16 cellular contexts compared by ENCODE assay signal in the genomic region with DNA sequence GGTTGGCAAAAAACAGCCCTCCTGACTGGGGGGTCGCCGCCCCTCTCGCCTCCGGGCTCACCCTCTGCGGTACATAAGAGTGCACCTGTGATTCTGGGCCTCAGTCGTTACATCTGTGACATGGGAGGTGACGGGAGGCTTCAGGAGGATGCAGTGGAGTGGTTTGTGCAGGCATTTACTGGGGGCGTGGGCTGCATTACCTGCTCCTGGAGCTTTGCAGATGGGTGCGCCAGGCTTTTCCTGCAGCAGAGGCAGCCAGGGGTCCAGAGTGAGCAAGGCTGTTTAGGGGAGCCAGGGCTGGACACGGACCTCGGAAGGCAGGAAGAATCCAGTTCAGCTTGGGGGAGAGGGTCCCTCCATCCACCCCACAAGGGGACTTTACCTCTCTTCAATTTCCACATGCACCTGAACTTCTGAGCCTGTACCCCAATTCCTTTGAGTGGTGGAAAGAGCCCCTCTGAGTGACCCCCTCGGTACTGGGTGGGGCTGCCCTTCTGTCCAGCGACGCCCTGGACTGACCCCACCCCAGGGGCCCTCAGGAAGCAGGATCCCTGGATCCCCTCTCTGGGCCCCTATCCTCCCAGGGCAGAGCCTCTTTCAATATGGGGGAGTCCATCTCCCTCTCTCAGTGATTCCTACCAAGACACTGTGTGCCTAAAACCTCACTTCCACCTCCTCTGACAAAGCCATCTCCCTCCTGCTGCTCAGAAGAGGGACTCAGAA.
DNase-seq lines count a peak whose midpoint lies in the region; ATAC-seq, FAIRE-seq and TF ChIP-seq lines count a peak whose summit lies in the region.
"Had no signal": no experiment of that assay in that cellular context is flagged by ENCODE, and none has a peak within 500 bp of the region (broad histone marks: within the 10 kb centered on the region; RNA-seq: fewer than 3 reads in every experiment).

No MANE protein-coding gene starts in this region.

- intact Hi-C loops in activated naive CD4-positive, alpha-beta T cell treated with anti-CD3 and anti-CD28 coated beads for 36 hours (cut with micrococcal nuclease): no loop called here

- no peak overlapping the region for H2AK5ac ChIP-seq in neuronal stem cell (ENCODE audit: low read depth, low read length)

- H3K4me1 ChIP-seq in neuronal stem cell (ENCODE audit: control insufficient read depth in 2 of 2, insufficient read depth in 1 of 2, low read depth in 1 of 2, low read length in 2 of 2): peaks cover 0 to 8% of the 10 kb centered on the region in 2 donors
- H3K4me1 ChIP-seq: A549 had no signal

- H4K91ac ChIP-seq in neuronal stem cell (ENCODE audit: low read depth, low read length, poor library complexity): no peak overlapping the region

- H3K27me3 Mint-ChIP-seq in activated naive CD4-positive, alpha-beta T cell treated with anti-CD3 and anti-CD28 coated beads, Interleukin-2, amount 10 ng/mL, durations not matched to agents 7 days and 5 days: no peaks in the 10 kb centered on the region
- peaks cover 3% of the 10 kb centered on the region for H3K27me3 Mint-ChIP-seq in activated naive CD4-positive, alpha-beta T cell treated with anti-CD3 and anti-CD28 coated beads for 36 hours (ENCODE audit: low read depth)
- H3K27me3 Mint-ChIP-seq in chondrocyte (ENCODE audit: low read depth): peaks cover 1% of the 10 kb centered on the region

- no peak overlapping the region for H2AFZ ChIP-seq in neuronal stem cell (ENCODE audit: low read length)

- FAIRE-seq in HTR-8/SVneo (lab: Jason Lieb, UNC): peak; percentile 20
- FAIRE-seq: A549, GM12891 had no signal

- peaks cover 0 to 4% of the 10 kb centered on the region in 2 donors for H3K9me3 ChIP-seq in neuronal stem cell (replicated peaks in 1 of 2; ENCODE audit: control insufficient read depth in 2 of 2, insufficient read depth in 1 of 2, low read depth in 1 of 2, low read length in 2 of 2)
- H3K9me3 ChIP-seq: A549; BLaER1 treated with 17β-estradiol and CSF1 and Interleukin-3, amounts not matched to agents 10 nM and 100 nM had no signal

- no peak for TF ChIP-seq CTCF in chondrocyte (IDR thresholded peaks at IDR 0.05)

- H2BK120ac ChIP-seq in neuronal stem cell (ENCODE audit: low read depth, low read length): peak overlapping the region; percentile 82

- peaks cover 0 to 2% (median 0%) of the 10 kb centered on the region in 3 experiments for H3K27me3 ChIP-seq in neuronal stem cell (ENCODE audit: control insufficient read depth in 3 of 3, insufficient read depth in 3 of 3, low read depth in 1 of 3, low read length in 3 of 3)
- H3K27me3 ChIP-seq: BLaER1 treated with 17β-estradiol and CSF1 and Interleukin-3, amounts not matched to agents 10 nM and 100 nM had no signal

- H3K4me1 Mint-ChIP-seq in activated naive CD4-positive, alpha-beta T cell treated with anti-CD3 and anti-CD28 coated beads, Interleukin-2, amount 10 ng/mL, durations not matched to agents 7 days and 5 days: no peaks in the 10 kb centered on the region
- no peaks in the 10 kb centered on the region for H3K4me1 Mint-ChIP-seq in activated naive CD4-positive, alpha-beta T cell treated with anti-CD3 and anti-CD28 coated beads for 36 hours (ENCODE audit: low read depth)
- no peaks in the 10 kb centered on the region for H3K4me1 Mint-ChIP-seq in chondrocyte (ENCODE audit: low read depth)

- no peak overlapping the region for H3K9ac ChIP-seq in neuronal stem cell (ENCODE audit: low read depth, low read length, poor library complexity)
- H3K9ac ChIP-seq: BLaER1 treated with 17β-estradiol and CSF1 and Interleukin-3, amounts not matched to agents 10 nM and 100 nM had no signal

- H3K4me2 ChIP-seq in neuronal stem cell (ENCODE audit: insufficient read depth, low read length, poor library complexity, severe bottlenecking): no peak overlapping the region
- H3K4me2 ChIP-seq: A549; BLaER1 treated with 17β-estradiol and CSF1 and Interleukin-3, amounts not matched to agents 10 nM and 100 nM had no signal

- peaks cover 3 to 17% of the 10 kb centered on the region in 2 donors for H3K36me3 ChIP-seq in neuronal stem cell (replicated peaks in 1 of 2; ENCODE audit: control insufficient read depth in 2 of 2, insufficient read depth in 2 of 2, low read length in 2 of 2)
- H3K36me3 ChIP-seq: BLaER1 treated with 17β-estradiol and CSF1 and Interleukin-3, amounts not matched to agents 10 nM and 100 nM had no signal

- H2BK5ac ChIP-seq in neuronal stem cell (ENCODE audit: low read length): no peak overlapping the region

- H3K9me3 Mint-ChIP-seq in activated naive CD4-positive, alpha-beta T cell treated with anti-CD3 and anti-CD28 coated beads, Interleukin-2, amount 10 ng/mL, durations not matched to agents 7 days and 5 days: peaks cover 7% of the 10 kb centered on the region
- H3K9me3 Mint-ChIP-seq in activated naive CD4-positive, alpha-beta T cell treated with anti-CD3 and anti-CD28 coated beads for 36 hours: no peaks in the 10 kb centered on the region
- H3K9me3 Mint-ChIP-seq in chondrocyte (ENCODE audit: low read depth): no peaks in the 10 kb centered on the region

- no peak overlapping the region for H3K23ac ChIP-seq in neuronal stem cell (ENCODE audit: low read depth, low read length, poor library complexity)

- H3K4me3 ChIP-seq in neuronal stem cell (ENCODE audit: low read length in 2 of 2): no peak overlapping the region
- H3K4me3 ChIP-seq: A549; BLaER1 treated with 17β-estradiol and CSF1 and Interleukin-3, amounts not matched to agents 10 nM and 100 nM had no signal

- no peak overlapping the region for H3K27ac Mint-ChIP-seq in activated naive CD4-positive, alpha-beta T cell treated with anti-CD3 and anti-CD28 coated beads, Interleukin-2, amount 10 ng/mL, durations not matched to agents 7 days and 5 days
- H3K27ac Mint-ChIP-seq in activated naive CD4-positive, alpha-beta T cell treated with anti-CD3 and anti-CD28 coated beads for 36 hours: no peak overlapping the region
- H3K27ac Mint-ChIP-seq in chondrocyte (ENCODE audit: unreplicated experiment): no peak overlapping the region

- H3K27ac ChIP-seq in neuronal stem cell (replicated peaks; ENCODE audit: low read length): no peak overlapping the region
- H3K27ac ChIP-seq: A549; BLaER1 treated with 17β-estradiol and CSF1 and Interleukin-3, amounts not matched to agents 10 nM and 100 nM had no signal

- H3K14ac ChIP-seq in neuronal stem cell (ENCODE audit: low read length): no peak overlapping the region

- ATAC-seq in HG03095 (IDR thresholded peaks at IDR 0.05; ENCODE audit: unreplicated experiment): no peak
- ATAC-seq: A549 had no signal

- no peak overlapping the region for H2BK12ac ChIP-seq in neuronal stem cell (ENCODE audit: low read length)

- H3K18ac ChIP-seq in neuronal stem cell (ENCODE audit: low read length): no peak overlapping the region

- peaks cover 4% of the 10 kb centered on the region for H3K79me1 ChIP-seq in neuronal stem cell (ENCODE audit: low read depth, low read length)

- no CpG with 5 or more reads among the region's 14 CpGs for WGBS in neuronal stem cell (ENCODE audit: extremely low coverage in 2 of 2, insufficient read length in 2 of 2, insufficient replicate concordance in 1 of 2), 2 donors

- no peak overlapping the region for H3K4me3 Mint-ChIP-seq in activated naive CD4-positive, alpha-beta T cell treated with anti-CD3 and anti-CD28 coated beads, Interleukin-2, amount 10 ng/mL, durations not matched to agents 7 days and 5 days
- H3K4me3 Mint-ChIP-seq in activated naive CD4-positive, alpha-beta T cell treated with anti-CD3 and anti-CD28 coated beads for 36 hours: no peak overlapping the region
- H3K4me3 Mint-ChIP-seq in chondrocyte (ENCODE audit: unreplicated experiment): no peak overlapping the region

- no peak overlapping the region for H4K8ac ChIP-seq in neuronal stem cell (ENCODE audit: low read depth, low read length)

- no peak overlapping the region for H3K4ac ChIP-seq in neuronal stem cell (ENCODE audit: low read length)

- H2BK15ac ChIP-seq in neuronal stem cell (ENCODE audit: low read length): no peak overlapping the region

- peak; percentile 17 for DNase-seq in activated naive CD4-positive, alpha-beta T cell treated with anti-CD3 and anti-CD28 coated beads, Interleukin-2, amount 10 ng/mL, durations not matched to agents 7 days and 5 days
- DNase-seq in activated naive CD4-positive, alpha-beta T cell treated with anti-CD3 and anti-CD28 coated beads for 36 hours: no peak
- no peak for DNase-seq in HTR-8/SVneo (ENCODE audit: insufficient read length, low spot score)
- DNase-seq in chondrocyte (ENCODE audit: low spot score): peak; percentile 54
- DNase-seq in neuronal stem cell (ENCODE audit: low spot score): no peak
- no peak for DNase-seq in NCI-H526 treated with DMSO at 0.1 percent for 48 hours (lab: John Stamatoyannopoulos, UW)
- DNase-seq in activated gamma-delta T cell treated with Interleukin-2 at 50 U/mL for 16 hours: no peak
- DNase-seq: GF-D8, HCEC 1CT, NCI-H187, NCI-H226, NCI-H69 had no signal

- H3K36me3 Mint-ChIP-seq in activated naive CD4-positive, alpha-beta T cell treated with anti-CD3 and anti-CD28 coated beads, Interleukin-2, amount 10 ng/mL, durations not matched to agents 7 days and 5 days: no peaks in the 10 kb centered on the region
- H3K36me3 Mint-ChIP-seq in activated naive CD4-positive, alpha-beta T cell treated with anti-CD3 and anti-CD28 coated beads for 36 hours (ENCODE audit: low read depth): no peaks in the 10 kb centered on the region
- H3K36me3 Mint-ChIP-seq in chondrocyte (ENCODE audit: low read depth): peaks cover 2% of the 10 kb centered on the region

- CTCF ChIA-PET in activated naive CD4-positive, alpha-beta T cell treated with anti-CD3 and anti-CD28 coated beads, Interleukin-2, amount 10 ng/mL, durations not matched to agents 7 days and 5 days (lab: Charles Lee): no interaction called here
- CTCF ChIA-PET in activated naive CD4-positive, alpha-beta T cell treated with anti-CD3 and anti-CD28 coated beads for 36 hours (lab: Charles Lee): no interaction called here

Comparison
In these comparisons a context has a peak if more than half of its experiments do, and no peak if none do; other contexts are left out.
1. DNase-seq: peak in activated naive CD4-positive, alpha-beta T cell treated with anti-CD3 and anti-CD28 coated beads, Interleukin-2, amount 10 ng/mL, durations not matched to agents 7 days and 5 days (single experiment) and chondrocyte (single experiment); none in activated naive CD4-positive, alpha-beta T cell treated with anti-CD3 and anti-CD28 coated beads for 36 hours (single experiment), HTR-8/SVneo (single experiment), neuronal stem cell (single experiment), NCI-H526 treated with DMSO at 0.1 percent for 48 hours (single experiment) and activated gamma-delta T cell treated with Interleukin-2 at 50 U/mL for 16 hours (single experiment).